Comparison of ENCODE assay signal across 15 cellular contexts in the genomic region with DNA sequence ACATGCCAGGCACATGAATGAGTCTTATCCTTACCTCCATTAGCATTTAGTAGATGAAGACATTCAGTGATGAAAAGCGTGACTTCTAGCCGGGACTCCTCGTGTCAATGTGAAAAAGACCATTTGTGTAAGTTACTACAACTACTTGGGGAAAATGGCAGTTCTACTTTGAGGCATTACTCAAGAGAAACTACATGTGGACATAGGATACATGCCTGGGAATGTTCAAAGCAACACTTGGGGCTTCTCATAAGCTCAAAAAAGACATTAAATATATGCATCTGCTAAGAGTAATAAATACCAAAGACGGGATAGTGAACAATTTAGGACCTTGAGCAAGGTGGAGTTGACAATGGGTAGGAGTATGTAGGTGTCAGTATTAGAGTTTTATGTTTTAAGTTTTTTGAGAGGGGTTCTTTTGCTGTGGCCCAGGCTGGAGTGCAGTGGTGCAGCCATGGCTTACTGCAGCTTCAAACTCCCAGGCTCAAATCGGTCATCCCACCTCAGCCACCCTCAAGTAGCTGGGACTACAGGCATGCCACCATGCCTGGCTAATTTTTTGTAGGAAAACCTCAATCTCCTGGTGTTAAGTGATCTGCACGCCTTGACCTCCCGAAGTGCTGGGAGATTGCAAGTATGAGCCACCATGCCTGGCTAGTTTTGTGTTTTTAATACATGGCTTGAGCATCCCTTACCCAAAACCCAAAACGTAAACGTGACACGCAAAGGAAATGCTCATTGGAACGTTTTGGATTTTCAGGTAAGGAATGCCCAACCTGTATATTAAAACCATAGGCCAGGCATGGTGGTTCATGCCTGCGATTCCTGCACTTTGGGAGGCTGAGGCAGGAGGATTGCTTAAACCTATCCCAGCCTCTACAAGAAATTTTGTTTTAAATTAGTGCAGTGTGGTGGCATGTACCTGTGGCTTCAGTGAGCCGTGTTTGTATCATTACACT. TPM values are rescaled to one million over a fixed set of nuclear protein-coding genes. Genes with fewer than 3 reads are reported as not detected.
DNase-seq lines count a peak whose midpoint lies in the region; ATAC-seq, FAIRE-seq and TF ChIP-seq lines count a peak whose summit lies in the region.
"Had no signal": no experiment of that assay in that cellular context is flagged by ENCODE, and none has a peak within 500 bp of the region (broad histone marks: within the 10 kb centered on the region; RNA-seq: fewer than 3 reads in every experiment).

No MANE protein-coding gene starts in this region.

- CTCF ChIA-PET in HCT116 (lab: Charles Lee), result interaction anchor here (1.1 kb wide), 1 partner anchor 10 kb away, joined by 3 read pairs; no protein-coding TSS in a partner anchor
- CTCF ChIA-PET in naive thymus-derived CD4-positive, alpha-beta T cell (lab: Charles Lee), result interaction anchor here (1.2 kb wide), 1 partner anchor 19 kb away, joined by 5 read pairs; no protein-coding TSS in a partner anchor

- peaks cover 46% of the 10 kb centered on the region for H3K4me1 Mint-ChIP-seq in activated T-cell treated with anti-CD3 and anti-CD28 coated beads, Interleukin-2, amount 50 U/mL, for 72 hours (ENCODE audit: low read depth)
- H3K4me1 Mint-ChIP-seq in naive thymus-derived CD4-positive, alpha-beta T cell, result peaks cover 30 to 73% (median 58%) of the 10 kb centered on the region in 7 donors

- peak overlapping the region in 1 of 2 donors; percentile 17 for H3K4me3 Mint-ChIP-seq in activated T-cell treated with anti-CD3 and anti-CD28 coated beads, Interleukin-2, amount 50 U/mL, for 72 hours
- peak overlapping the region in 1 of 10 donors; percentile 3 for H3K4me3 Mint-ChIP-seq in naive thymus-derived CD4-positive, alpha-beta T cell

- intact Hi-C loops in HCT116 (cut with micrococcal nuclease), result no loop called here
- intact Hi-C loops in naive thymus-derived CD4-positive, alpha-beta T cell (cut with micrococcal nuclease), result no loop called here
- intact Hi-C loops in thyroid gland (cut with DNase I), result no loop called here

- no peak overlapping the region for H3K9ac ChIP-seq in HCT116 (ENCODE audit: low read length)

- H3K27me3 Mint-ChIP-seq in activated T-cell treated with anti-CD3 and anti-CD28 coated beads, Interleukin-2, amount 50 U/mL, for 72 hours (ENCODE audit: low read depth), result no peaks in the 10 kb centered on the region
- no peaks in the 10 kb centered on the region for H3K27me3 Mint-ChIP-seq in naive thymus-derived CD4-positive, alpha-beta T cell

- H3K4me1 ChIP-seq in HCT116 (ENCODE audit: control insufficient read depth in 1 of 2, insufficient read depth in 2 of 2, low read length in 2 of 2) (peaks cover 9 to 20% of the 10 kb centered on the region in 2 experiments; a peak in 3 of 4 replicates), thyroid gland (peaks cover 11 to 26% of the 10 kb centered on the region in 2 donors)
- H3K4me1 ChIP-seq in naive thymus-derived CD4-positive, alpha-beta T cell (ENCODE audit: control insufficient read depth in 2 of 2, insufficient read depth in 2 of 2, low read length in 2 of 2), result peaks cover 14 to 31% of the 10 kb centered on the region in 2 donors

- ATAC-seq in HCT116, result peak; percentile 6; the same call in 1 of the 2 replicates
- ATAC-seq in activated T-cell treated with anti-CD3 and anti-CD28 coated beads, Interleukin-2, amount 50 U/mL, for 72 hours (replicated peaks in 1 of 2), result no peak
- ATAC-seq in naive thymus-derived CD4-positive, alpha-beta T cell, result no peak
- no peak for ATAC-seq in GM18870 (IDR thresholded peaks at IDR 0.05; ENCODE audit: unreplicated experiment)
- ATAC-seq: gastroesophageal sphincter, left lobe of liver had no signal

- no peaks in the 10 kb centered on the region for H3K27me3 ChIP-seq in HCT116 (ENCODE audit: insufficient read depth, low read length)
- H3K27me3 ChIP-seq in naive thymus-derived CD4-positive, alpha-beta T cell (ENCODE audit: control insufficient read depth in 2 of 2, insufficient read depth in 2 of 2, low read length in 2 of 2), result no peaks in the 10 kb centered on the region
- no peaks in the 10 kb centered on the region for H3K27me3 ChIP-seq in thyroid gland
- H3K27me3 ChIP-seq: gastroesophageal sphincter, tibial artery had no signal

- TF ChIP-seq POLR2A in HCT116 (IDR thresholded peaks at IDR 0.05; ENCODE audit: borderline replicate concordance, extremely low read depth, insufficient read depth, insufficient read length), result peak; percentile 37
- no peak for TF ChIP-seq POLR2A in thyroid gland (IDR thresholded peaks at IDR 0.05)

- H3K27ac ChIP-seq in HCT116 (ENCODE audit: low read depth, low read length) (no peak overlapping the region), thyroid gland (no peak overlapping the region)
- H3K27ac ChIP-seq in naive thymus-derived CD4-positive, alpha-beta T cell (ENCODE audit: low read depth, low read length), result no peak overlapping the region

- peak overlapping the region; percentile 82 for H3K27ac Mint-ChIP-seq in activated T-cell treated with anti-CD3 and anti-CD28 coated beads, Interleukin-2, amount 50 U/mL, for 72 hours
- H3K27ac Mint-ChIP-seq in naive thymus-derived CD4-positive, alpha-beta T cell, result peak overlapping the region; percentile 2 to 75 (median 16)

- H3K9me3 ChIP-seq in HCT116 (ENCODE audit: control insufficient read depth in 1 of 2, insufficient read depth in 1 of 2, low read depth in 1 of 2, low read length in 2 of 2) (no peaks in the 10 kb centered on the region), thyroid gland (no peaks in the 10 kb centered on the region)
- no peaks in the 10 kb centered on the region for H3K9me3 ChIP-seq in naive thymus-derived CD4-positive, alpha-beta T cell (ENCODE audit: control insufficient read depth in 2 of 3, low read length in 3 of 3)
- H3K9me3 ChIP-seq: gastroesophageal sphincter, tibial artery had no signal

- H3K4me2 ChIP-seq in HCT116 (ENCODE audit: low read length), result no peak overlapping the region

- RAD21 ChIA-PET in HCT116 (lab: Charles Lee; ENCODE audit: low non-redundant PET in 1 of 2, low total read pairs in 2 of 2, uncharacterized antibody in 2 of 2, unreplicated experiment in 2 of 2), result no interaction called here

- H4K20me1 ChIP-seq in HCT116 (ENCODE audit: insufficient read depth), result peaks cover 34% of the 10 kb centered on the region; the same call in 1 of the 2 replicates

- no peak overlapping the region for H2AFZ ChIP-seq in HCT116 (ENCODE audit: low read depth, low read length, poor library complexity, severe bottlenecking)

- POLR2A ChIA-PET in HCT116 (lab: Charles Lee), result interaction anchor here (0.6 to 1.1 kb wide), 2 partner anchors 10 to 700 kb away, joined by 4 read pairs; no protein-coding TSS in a partner anchor
- POLR2A ChIA-PET in naive thymus-derived CD4-positive, alpha-beta T cell (lab: Charles Lee), result interaction anchor here (0.7 to 1.4 kb wide), 8 partner anchors 10 to 1049 kb away, joined by 3 to 6 read pairs (median 3); no protein-coding TSS in a partner anchor

- WGBS in thyroid gland, 2 donors, result 87 to 88% methylated on average over 13 of the region's 13 CpGs

- H3K9me2 ChIP-seq in HCT116 (ENCODE audit: insufficient read depth), result no peaks in the 10 kb centered on the region

- TF ChIP-seq CTCF in HCT116 (IDR thresholded peaks at IDR 0.05 in 2 of 3, conservative IDR thresholded peaks at IDR 0.05 in 1 of 3; ENCODE audit: borderline replicate concordance in 1 of 3, insufficient read depth in 1 of 3, low read depth in 2 of 3, low read length in 2 of 3), result no peak
- TF ChIP-seq CTCF in thyroid gland (IDR thresholded peaks at IDR 0.05), result no peak

- H3K36me3 Mint-ChIP-seq in activated T-cell treated with anti-CD3 and anti-CD28 coated beads, Interleukin-2, amount 50 U/mL, for 72 hours (ENCODE audit: insufficient read depth in 2 of 2), result peaks cover 14 to 30% of the 10 kb centered on the region in 2 donors
- peaks cover 0 to 37% (median 33%) of the 10 kb centered on the region in 5 donors for H3K36me3 Mint-ChIP-seq in naive thymus-derived CD4-positive, alpha-beta T cell

- DNase-seq in DMS 273 (lab: John Stamatoyannopoulos, UW; ENCODE audit: unreplicated experiment), result peak; percentile 45
- DNase-seq in DMS 273 treated with DMSO at 0.1 percent for 48 hours (lab: John Stamatoyannopoulos, UW), result no peak
- DNase-seq in HCT116 (ENCODE audit: low read depth, low spot score), result no peak
- no peak for DNase-seq in activated T-cell treated with anti-CD3 and anti-CD28 coated beads, Interleukin-2, amount 50 U/mL, for 72 hours
- no peak for DNase-seq in naive thymus-derived CD4-positive, alpha-beta T cell
- no peak for DNase-seq in thyroid gland
- DNase-seq in frontal cortex (ENCODE audit: low spot score in 2 of 2), result no peak
- DNase-seq: 8988T; activated CD4-positive, alpha-beta T cell treated with anti-CD3 and anti-CD28 coated beads, Interleukin-2, amount 50 U/mL, for 48 hours; NCI-H2171 treated with DMSO at 0.1 percent for 48 hours; tibial artery had no signal

- TF ChIP-seq RAD21 in HCT116 (IDR thresholded peaks at IDR 0.05; ENCODE audit: low read depth), result no peak

- BruUV-seq in HCT116 (replicated peaks; lab: Mats Ljungman, UMichigan), result no TSS peak

- no peaks in the 10 kb centered on the region for H3K9me3 Mint-ChIP-seq in activated T-cell treated with anti-CD3 and anti-CD28 coated beads, Interleukin-2, amount 50 U/mL, for 72 hours
- H3K9me3 Mint-ChIP-seq in naive thymus-derived CD4-positive, alpha-beta T cell, result no peaks in the 10 kb centered on the region

- FAIRE-seq in frontal cortex (lab: Jason Lieb, UNC), result no peak
- FAIRE-seq: GM19239 had no signal

- no peak overlapping the region for H3K4me3 ChIP-seq in HCT116 (replicated peaks in 1 of 2; ENCODE audit: low read depth in 1 of 2, low read length in 2 of 2)
- no peak overlapping the region for H3K4me3 ChIP-seq in naive thymus-derived CD4-positive, alpha-beta T cell (ENCODE audit: low read length)
- no peak overlapping the region for H3K4me3 ChIP-seq in thyroid gland (replicated peaks in 1 of 3)
- H3K4me3 ChIP-seq: gastroesophageal sphincter, tibial artery had no signal

- peaks cover 27 to 41% of the 10 kb centered on the region in 2 experiments for H3K36me3 ChIP-seq in HCT116 (ENCODE audit: control insufficient read depth in 1 of 2, insufficient read depth in 2 of 2, low read length in 2 of 2)
- H3K36me3 ChIP-seq in naive thymus-derived CD4-positive, alpha-beta T cell (ENCODE audit: control insufficient read depth in 2 of 3, insufficient read depth in 3 of 3, low read length in 3 of 3), result peaks cover 0 to 31% (median 0%) of the 10 kb centered on the region in 3 experiments
- peaks cover 14 to 15% of the 10 kb centered on the region in 2 donors for H3K36me3 ChIP-seq in thyroid gland

- H3K79me2 ChIP-seq in HCT116 (ENCODE audit: insufficient read depth, low read length), result peaks cover 34% of the 10 kb centered on the region

RNA-seq across cellular contexts. Expression of gene RPLP1, which starts 3.9 kb away (rescaled TPM):
- total RNA-seq in HCT116 (2021; ENCODE audit: unreplicated experiment) (3,138 TPM), thyroid gland (1,000 to 10,000 TPM in 1 of 4 donors, 100 to 1,000 TPM in 3; 401 to 2,289 (median 606) TPM), frontal cortex (27.3 TPM)
- 3,494 and 5,245 TPM in 2 replicates for polyA plus RNA-seq in HCT116 (2012)
- 1,000 to 10,000 TPM; 2,514 to 2,771 TPM for total RNA-seq in activated T-cell treated with anti-CD3 and anti-CD28 coated beads, Interleukin-2, amount 50 U/mL, for 72 hours
- 1,000 to 10,000 TPM; 1,719 to 2,941 (median 2,467) TPM for total RNA-seq in naive thymus-derived CD4-positive, alpha-beta T cell
- polyA plus RNA-seq in naive thymus-derived CD4-positive, alpha-beta T cell, result 1,000 to 10,000 TPM; 2,508 to 3,527 TPM

RNA-seq across cellular contexts. Expression of gene KIF23, which starts 42.3 kb away (rescaled TPM):
- 83.7 TPM for total RNA-seq in HCT116 (2021; ENCODE audit: unreplicated experiment)
- 62.8 and 80.8 TPM in 2 replicates for polyA plus RNA-seq in HCT116 (2012)
- total RNA-seq in activated T-cell treated with anti-CD3 and anti-CD28 coated beads, Interleukin-2, amount 50 U/mL, for 72 hours, result 10 to 100 TPM; 51.5 to 56.2 TPM
- 10 to 100 TPM in 1 of 5 experiments, 1 to 10 TPM in 1, under 1 TPM in 2, not detected in 1; 0.30 to 39.4 (median 0.72) TPM for total RNA-seq in naive thymus-derived CD4-positive, alpha-beta T cell
- not detected for polyA plus RNA-seq in naive thymus-derived CD4-positive, alpha-beta T cell
- 1 to 10 TPM in 2 of 4 donors, under 1 TPM in 1, not detected in 1; 0.40 to 3.3 (median 1.2) TPM for total RNA-seq in thyroid gland
- total RNA-seq in frontal cortex, result 6.5 TPM

Comparison
In these comparisons a context has a peak if more than half of its experiments do, and no peak if none do; other contexts are left out.
1. RNA of gene RPLP1, which starts 3.9 kb away (total RNA-seq): 3,138 TPM in HCT116 (single experiment), 2,514 to 2,771 TPM in activated T-cell treated with anti-CD3 and anti-CD28 coated beads, Interleukin-2, amount 50 U/mL, for 72 hours, 1,719 to 2,941 TPM in naive thymus-derived CD4-positive, alpha-beta T cell and 401 to 2,289 TPM in thyroid gland; 27.3 TPM in frontal cortex (single experiment); every median in the first group is over 10 times any median in the second.